1 cellular context compared by ENCODE assay signal in the genomic region with DNA sequence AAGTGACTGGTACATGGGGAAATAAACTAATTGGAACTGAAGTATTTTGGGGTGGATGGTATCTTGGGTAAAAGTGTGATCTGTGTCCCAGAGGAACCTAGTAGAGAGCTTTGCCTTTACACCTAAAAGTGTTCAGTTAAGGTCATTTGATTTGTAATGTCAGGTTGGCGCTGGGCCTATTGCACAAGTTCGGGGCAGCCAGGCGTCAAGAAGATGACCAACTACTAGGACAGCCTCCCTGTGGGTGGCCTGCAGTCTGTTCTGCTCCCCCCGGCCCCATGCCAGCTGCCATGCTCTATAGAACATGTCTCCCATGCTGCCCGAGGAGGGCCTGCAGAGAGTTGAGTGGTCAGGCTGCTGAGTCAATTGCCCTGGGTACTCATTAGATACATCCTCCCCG.
TF ChIP-seq lines count a peak whose summit lies in the region.

No MANE protein-coding gene starts in this region.

TF ChIP-seq in GM12878, 131 proteins besides CTCF, POLR2A, EP300 and RAD21:
- TF ChIP-seq POLR2AphosphoS5 (IDR thresholded peaks at IDR 0.05; ENCODE audit: low read length) (0 out of 2 replicates have a peak, but pooled peaks have one; percentile 16), CHD2 (IDR thresholded peaks at IDR 0.05; ENCODE audit: borderline replicate concordance, low read depth, low read length) (no peak)
